24 cellular contexts compared by ENCODE assay signal in the genomic region with DNA sequence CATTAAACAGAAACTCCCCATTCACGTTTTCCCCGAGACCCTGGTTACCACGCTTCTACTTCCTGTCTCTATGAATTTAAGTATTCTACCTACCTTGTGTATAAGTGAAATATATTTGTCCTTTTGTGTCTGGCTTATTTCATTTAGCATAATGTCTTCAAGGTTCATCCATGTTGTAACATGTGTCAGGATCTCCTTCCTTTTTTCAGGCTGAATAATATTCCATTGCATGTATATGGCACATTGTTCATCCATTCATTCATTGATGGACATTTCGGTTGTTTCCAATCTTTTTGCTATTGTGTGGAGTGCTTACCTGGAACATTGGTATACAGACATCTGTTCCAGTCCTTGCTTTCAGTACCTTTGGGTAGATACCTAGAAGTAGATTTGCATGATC. TPM values are rescaled to one million over a fixed set of nuclear protein-coding genes. Genes with fewer than 3 reads are reported as not detected.
DNase-seq lines count a peak whose midpoint lies in the region; FAIRE-seq and TF ChIP-seq lines count a peak whose summit lies in the region.
"Had no signal": no experiment of that assay in that cellular context is flagged by ENCODE, and none has a peak within 500 bp of the region (broad histone marks: within the 10 kb centered on the region; RNA-seq: fewer than 3 reads in every experiment).

No MANE protein-coding gene starts in this region.

- no peaks in the 10 kb centered on the region for H3K4me1 ChIP-seq in HEK293 (ENCODE audit: control insufficient read depth, insufficient read depth, low read length)
- H3K4me1 ChIP-seq: A549, Caco-2 had no signal

- peaks cover 8% of the 10 kb centered on the region for H3K4me1 Mint-ChIP-seq in activated naive CD8-positive, alpha-beta T cell (ENCODE audit: low read depth)
- peaks cover 6% of the 10 kb centered on the region for H3K4me1 Mint-ChIP-seq in activated naive CD8-positive, alpha-beta T cell treated with anti-CD3 and anti-CD28 coated beads for 36 hours

- no peak overlapping the region for H3K4me3 ChIP-seq in HEK293 (ENCODE audit: low read depth, low read length)
- H3K4me3 ChIP-seq: A549; BLaER1 treated with 17β-estradiol and CSF1 and Interleukin-3, amounts not matched to agents 10 nM and 100 nM; GM12878 had no signal

- no peak overlapping the region for H3K4me3 Mint-ChIP-seq in activated naive CD8-positive, alpha-beta T cell
- no peak overlapping the region for H3K4me3 Mint-ChIP-seq in activated naive CD8-positive, alpha-beta T cell treated with anti-CD3 and anti-CD28 coated beads for 36 hours
- H3K4me3 Mint-ChIP-seq: B cell; CD4-positive, alpha-beta T cell; CD8-positive, alpha-beta T cell had no signal

- H3K36me3 Mint-ChIP-seq in activated naive CD8-positive, alpha-beta T cell = peaks cover 5% of the 10 kb centered on the region
- peaks cover 25% of the 10 kb centered on the region for H3K36me3 Mint-ChIP-seq in activated naive CD8-positive, alpha-beta T cell treated with anti-CD3 and anti-CD28 coated beads for 36 hours

- peak overlapping the region; percentile 22 for H3K27ac Mint-ChIP-seq in activated naive CD8-positive, alpha-beta T cell
- no peak overlapping the region for H3K27ac Mint-ChIP-seq in activated naive CD8-positive, alpha-beta T cell treated with anti-CD3 and anti-CD28 coated beads for 36 hours
- H3K27ac Mint-ChIP-seq: B cell; CD4-positive, alpha-beta T cell; CD8-positive, alpha-beta T cell had no signal

- H3K9me3 ChIP-seq in HEK293 (ENCODE audit: control insufficient read depth, insufficient read depth, low read depth, low read length) = no peaks in the 10 kb centered on the region
- H3K9me3 ChIP-seq: A549; BLaER1 treated with 17β-estradiol and CSF1 and Interleukin-3, amounts not matched to agents 10 nM and 100 nM; Caco-2 had no signal

- H3K36me3 ChIP-seq in HEK293 (ENCODE audit: control insufficient read depth in 2 of 2, insufficient read depth in 1 of 2, low read length in 2 of 2) = peaks cover under 1 to 8% of the 10 kb centered on the region in 2 experiments

- H3K27me3 Mint-ChIP-seq in activated naive CD8-positive, alpha-beta T cell = no peaks in the 10 kb centered on the region
- H3K27me3 Mint-ChIP-seq in activated naive CD8-positive, alpha-beta T cell treated with anti-CD3 and anti-CD28 coated beads for 36 hours = no peaks in the 10 kb centered on the region
- H3K27me3 Mint-ChIP-seq: B cell; CD4-positive, alpha-beta T cell had no signal

- POLR2A ChIA-PET in HEK293 (lab: Yijun Ruan, JAX) = interaction anchor here (1.5 kb wide), 1 partner anchor 18 kb away, joined by 5 read pairs; a partner anchor contains a TSS

- H3K9me3 Mint-ChIP-seq in activated naive CD8-positive, alpha-beta T cell (ENCODE audit: low read depth) = no peaks in the 10 kb centered on the region
- H3K9me3 Mint-ChIP-seq in activated naive CD8-positive, alpha-beta T cell treated with anti-CD3 and anti-CD28 coated beads for 36 hours = no peaks in the 10 kb centered on the region
- H3K9me3 Mint-ChIP-seq: CD4-positive, alpha-beta T cell; CD8-positive, alpha-beta T cell had no signal

- FAIRE-seq in D721Med (lab: Jason Lieb, UNC) = peak; percentile 76
- FAIRE-seq: A549, GM12878 had no signal

- TF ChIP-seq CTCF in D721Med (IDR thresholded peaks at IDR 0.05; ENCODE audit: insufficient read depth, missing control alignments) (no peak), HEK293 (tag by site-specific recombination; IDR thresholded peaks at IDR 0.05) (no peak)

- no peak for DNase-seq in activated naive CD8-positive, alpha-beta T cell treated with anti-CD3 and anti-CD28 coated beads for 36 hours
- DNase-seq in D721Med (ENCODE audit: insufficient read length, low spot score) = no peak
- no peak for DNase-seq in stimulated activated CD4-positive, alpha-beta T cell treated with anti-CD3 and anti-CD28 coated beads, Interleukin-4, amount 100 ng/mL, for 24 hours
- DNase-seq in effector CD4-positive, alpha-beta T cell = no peak
- DNase-seq: AML-193; Caco-2; Calu3; CD4-positive, alpha-beta T cell; CD8-positive, alpha-beta T cell; DMS 273 treated with DMSO at 0.1 percent for 48 hours; DMS153; DMS53; DMS79; DND-41; EL; GDM1 had no signal

- H3K27ac ChIP-seq in HEK293 (ENCODE audit: extremely low read depth, low read depth, low read length) = no peak overlapping the region
- H3K27ac ChIP-seq: 22Rv1; A549; BLaER1 treated with 17β-estradiol and CSF1 and Interleukin-3, amounts not matched to agents 10 nM and 100 nM; C4-2B had no signal

- CTCF ChIA-PET in HEK293 (lab: Yijun Ruan, JAX) = interaction anchor here (1.4 to 2.9 kb wide), 4 partner anchors 104 to 202 kb away, joined by 3 to 12 read pairs (median 6); no protein-coding TSS in a partner anchor

TF ChIP-seq in HEK293, 187 proteins besides CTCF, POLR2A, EP300 and RAD21:
- no peak for TF ChIP-seq ZBTB8A (tag by site-specific recombination; IDR thresholded peaks at IDR 0.05)
- TF ChIP-seq, protein P1, sequence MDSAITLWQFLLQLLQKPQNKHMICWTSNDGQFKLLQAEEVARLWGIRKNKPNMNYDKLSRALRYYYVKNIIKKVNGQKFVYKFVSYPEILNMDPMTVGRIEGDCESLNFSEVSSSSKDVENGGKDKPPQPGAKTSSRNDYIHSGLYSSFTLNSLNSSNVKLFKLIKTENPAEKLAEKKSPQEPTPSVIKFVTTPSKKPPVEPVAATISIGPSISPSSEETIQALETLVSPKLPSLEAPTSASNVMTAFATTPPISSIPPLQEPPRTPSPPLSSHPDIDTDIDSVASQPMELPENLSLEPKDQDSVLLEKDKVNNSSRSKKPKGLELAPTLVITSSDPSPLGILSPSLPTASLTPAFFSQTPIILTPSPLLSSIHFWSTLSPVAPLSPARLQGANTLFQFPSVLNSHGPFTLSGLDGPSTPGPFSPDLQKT (IDR thresholded peaks at IDR 0.05; ENCODE audit: borderline replicate concordance, low read depth, low read length) = no peak
- TF ChIP-seq, protein P2, sequence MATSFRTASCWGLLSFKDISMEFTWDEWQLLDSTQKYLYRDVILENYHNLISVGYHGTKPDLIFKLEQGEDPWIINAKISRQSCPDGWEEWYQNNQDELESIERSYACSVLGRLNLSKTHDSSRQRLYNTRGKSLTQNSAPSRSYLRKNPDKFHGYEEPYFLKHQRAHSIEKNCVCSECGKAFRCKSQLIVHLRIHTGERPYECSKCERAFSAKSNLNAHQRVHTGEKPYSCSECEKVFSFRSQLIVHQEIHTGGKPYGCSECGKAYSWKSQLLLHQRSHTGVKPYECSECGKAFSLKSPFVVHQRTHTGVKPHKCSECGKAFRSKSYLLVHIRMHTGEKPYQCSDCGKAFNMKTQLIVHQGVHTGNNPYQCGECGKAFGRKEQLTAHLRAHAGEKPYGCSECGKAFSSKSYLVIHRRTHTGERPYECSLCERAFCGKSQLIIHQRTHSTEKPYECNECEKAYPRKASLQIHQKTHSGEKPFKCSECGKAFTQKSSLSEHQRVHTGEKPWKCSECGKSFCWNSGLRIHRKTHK (tag by site-specific recombination; IDR thresholded peaks at IDR 0.05) = no peak
- TF ChIP-seq, protein P3, sequence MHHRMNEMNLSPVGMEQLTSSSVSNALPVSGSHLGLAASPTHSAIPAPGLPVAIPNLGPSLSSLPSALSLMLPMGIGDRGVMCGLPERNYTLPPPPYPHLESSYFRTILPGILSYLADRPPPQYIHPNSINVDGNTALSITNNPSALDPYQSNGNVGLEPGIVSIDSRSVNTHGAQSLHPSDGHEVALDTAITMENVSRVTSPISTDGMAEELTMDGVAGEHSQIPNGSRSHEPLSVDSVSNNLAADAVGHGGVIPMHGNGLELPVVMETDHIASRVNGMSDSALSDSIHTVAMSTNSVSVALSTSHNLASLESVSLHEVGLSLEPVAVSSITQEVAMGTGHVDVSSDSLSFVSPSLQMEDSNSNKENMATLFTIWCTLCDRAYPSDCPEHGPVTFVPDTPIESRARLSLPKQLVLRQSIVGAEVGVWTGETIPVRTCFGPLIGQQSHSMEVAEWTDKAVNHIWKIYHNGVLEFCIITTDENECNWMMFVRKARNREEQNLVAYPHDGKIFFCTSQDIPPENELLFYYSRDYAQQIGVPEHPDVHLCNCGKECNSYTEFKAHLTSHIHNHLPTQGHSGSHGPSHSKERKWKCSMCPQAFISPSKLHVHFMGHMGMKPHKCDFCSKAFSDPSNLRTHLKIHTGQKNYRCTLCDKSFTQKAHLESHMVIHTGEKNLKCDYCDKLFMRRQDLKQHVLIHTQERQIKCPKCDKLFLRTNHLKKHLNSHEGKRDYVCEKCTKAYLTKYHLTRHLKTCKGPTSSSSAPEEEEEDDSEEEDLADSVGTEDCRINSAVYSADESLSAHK (tag by site-specific recombination; IDR thresholded peaks at IDR 0.05) = no peak
- TF ChIP-seq, protein P4, sequence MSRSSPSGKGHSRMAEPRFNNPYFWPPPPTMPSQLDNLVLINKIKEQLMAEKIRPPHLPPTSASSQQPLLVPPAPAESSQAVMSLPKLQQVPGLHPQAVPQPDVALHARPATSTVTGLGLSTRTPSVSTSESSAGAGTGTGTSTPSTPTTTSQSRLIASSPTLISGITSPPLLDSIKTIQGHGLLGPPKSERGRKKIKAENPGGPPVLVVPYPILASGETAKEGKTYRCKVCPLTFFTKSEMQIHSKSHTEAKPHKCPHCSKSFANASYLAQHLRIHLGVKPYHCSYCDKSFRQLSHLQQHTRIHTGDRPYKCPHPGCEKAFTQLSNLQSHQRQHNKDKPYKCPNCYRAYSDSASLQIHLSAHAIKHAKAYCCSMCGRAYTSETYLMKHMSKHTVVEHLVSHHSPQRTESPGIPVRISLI (tag by site-specific recombination; IDR thresholded peaks at IDR 0.05) = no peak
- no peak for TF ChIP-seq ZNF843 (tag by site-specific recombination; IDR thresholded peaks at IDR 0.05)
- TF ChIP-seq ZNF221 (tag by site-specific recombination; IDR thresholded peaks at IDR 0.05; ENCODE audit: borderline replicate concordance) = no peak
- TF ChIP-seq KLF8 (tag by site-specific recombination; IDR thresholded peaks at IDR 0.05) = no peak
- TF ChIP-seq, protein P5, sequence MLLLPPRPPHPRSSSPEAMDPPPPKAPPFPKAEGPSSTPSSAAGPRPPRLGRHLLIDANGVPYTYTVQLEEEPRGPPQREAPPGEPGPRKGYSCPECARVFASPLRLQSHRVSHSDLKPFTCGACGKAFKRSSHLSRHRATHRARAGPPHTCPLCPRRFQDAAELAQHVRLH (tag by site-specific recombination; IDR thresholded peaks at IDR 0.05) = peak; percentile 53; the same call in 1 of the 2 replicates
- peak; percentile 70 for TF ChIP-seq ZNF146 (tag by site-specific recombination; IDR thresholded peaks at IDR 0.05)
- no peak for TF ChIP-seq ZBTB17 (tag by site-specific recombination; IDR thresholded peaks at IDR 0.05)
- no peak for TF ChIP-seq ZNF292 (tag by site-specific recombination; IDR thresholded peaks at IDR 0.05; ENCODE audit: borderline replicate concordance, low read depth)
- no peak for TF ChIP-seq ZNF324 (tag by site-specific recombination; IDR thresholded peaks at IDR 0.05)
TF ChIP-seq in HEK293: peak in this region for 2.

RNA-seq across cellular contexts. Expression of a gene that starts 18.2 kb away (rescaled TPM):
- total RNA-seq in activated naive CD8-positive, alpha-beta T cell treated with anti-CD3 and anti-CD28 coated beads for 36 hours = 1 to 10 TPM; 1.6 to 1.9 TPM
